Comparison of ENCODE assay signal across 11 cellular contexts in the genomic region with DNA sequence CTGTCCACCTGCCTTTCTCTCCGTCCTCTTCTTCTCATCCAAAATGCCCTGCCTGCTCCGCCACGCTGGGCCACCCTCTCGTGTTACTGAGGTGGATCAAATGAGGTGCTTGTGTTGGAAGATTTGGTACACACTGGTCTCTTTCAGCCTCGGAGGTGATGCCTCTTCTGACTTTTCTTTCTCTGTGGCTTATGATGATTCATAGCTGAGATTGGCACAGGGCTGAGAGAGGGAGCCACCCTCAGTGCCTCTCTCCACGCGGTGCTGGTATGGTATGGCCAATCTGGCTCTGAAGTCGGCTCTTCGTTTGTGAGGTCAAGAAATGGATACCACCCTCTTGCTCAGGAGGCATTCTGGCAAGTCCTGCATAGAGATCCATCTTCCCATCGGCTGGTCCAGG.
DNase-seq lines count a peak whose midpoint lies in the region; ATAC-seq and TF ChIP-seq lines count a peak whose summit lies in the region.
"Had no signal": no experiment of that assay in that cellular context is flagged by ENCODE, and none has a peak within 500 bp of the region (broad histone marks: within the 10 kb centered on the region; RNA-seq: fewer than 3 reads in every experiment).

No MANE protein-coding gene starts in this region.

- H3K4me1 Mint-ChIP-seq in immature natural killer cell, result peaks cover 38 to 73% of the 10 kb centered on the region in 2 donors
- peaks cover 15% of the 10 kb centered on the region for H3K4me1 Mint-ChIP-seq in endodermal cell

- H3K27ac Mint-ChIP-seq in immature natural killer cell, result peak overlapping the region; percentile 93 to 99 (median 98)
- H3K27ac Mint-ChIP-seq in endodermal cell, result no peak overlapping the region

- ATAC-seq in RWPE2 (ENCODE audit: low read depth), result peak; percentile 85

- no peak overlapping the region for H3K4me3 ChIP-seq in RWPE2 (ENCODE audit: severe bottlenecking)
- peak overlapping the region in 1 of 5 donors; percentile 9 for H3K4me3 ChIP-seq in subcutaneous abdominal adipose tissue (ENCODE audit: low read depth in 1 of 5, low read length in 5 of 5)
- H3K4me3 ChIP-seq in endodermal cell (ENCODE audit: low read length), result no peak overlapping the region

- H3K4me1 ChIP-seq in RWPE2 (ENCODE audit: insufficient read depth, poor library complexity, severe bottlenecking) (peaks cover 5% of the 10 kb centered on the region), subcutaneous abdominal adipose tissue (ENCODE audit: control insufficient read depth in 5 of 5, insufficient read depth in 5 of 5, low read length in 5 of 5) (peaks cover 0 to 38% (median 6%) of the 10 kb centered on the region in 5 donors), endodermal cell (ENCODE audit: control insufficient read depth, insufficient read depth, low read length) (no peaks in the 10 kb centered on the region)

- H3K27me3 ChIP-seq in RWPE2 (ENCODE audit: insufficient read depth, poor library complexity, severe bottlenecking) (no peaks in the 10 kb centered on the region), subcutaneous abdominal adipose tissue (ENCODE audit: control insufficient read depth in 5 of 5, insufficient read depth in 4 of 5, low read length in 5 of 5) (peaks cover 0 to 6% (median 4%) of the 10 kb centered on the region in 5 donors), endodermal cell (ENCODE audit: control insufficient read depth, insufficient read depth, low read length, poor library complexity, severe bottlenecking) (no peaks in the 10 kb centered on the region)

- H3K9me3 Mint-ChIP-seq in immature natural killer cell (no peaks in the 10 kb centered on the region), endodermal cell (no peaks in the 10 kb centered on the region)

- no peaks in the 10 kb centered on the region for H3K36me3 ChIP-seq in RWPE2 (ENCODE audit: low read depth)
- peaks cover 0 to 14% (median 3%) of the 10 kb centered on the region in 5 donors for H3K36me3 ChIP-seq in subcutaneous abdominal adipose tissue (ENCODE audit: control insufficient read depth in 5 of 5, insufficient read depth in 5 of 5, low read length in 5 of 5)
- H3K36me3 ChIP-seq in endodermal cell (ENCODE audit: control insufficient read depth, insufficient read depth, low read length), result peaks cover 7% of the 10 kb centered on the region
- H3K36me3 ChIP-seq: WERI-Rb-1 had no signal

- TF ChIP-seq CTCF in RWPE2 (IDR thresholded peaks at IDR 0.05; ENCODE audit: poor library complexity, severe bottlenecking), result no peak
- TF ChIP-seq CTCF in endodermal cell (conservative IDR thresholded peaks at IDR 0.05), result no peak

- WGBS in endodermal cell (ENCODE audit: insufficient coverage in 1 of 2, insufficient read length in 1 of 2), 2 experiments, result 88 to 92% methylated on average over 6 to 10 of the region's 10 CpGs

- DNase-seq in HPDE6-E6E7 (ENCODE audit: extremely low spot score) (peak; percentile 57), RWPE2 (ENCODE audit: low spot score) (no peak), immature natural killer cell (peak; percentile 37 to 64 (median 37)), SK-N-DZ (ENCODE audit: low spot score) (no peak), endodermal cell (no peak), NCI-H2029 treated with DMSO at 0.1 percent for 48 hours (lab: John Stamatoyannopoulos, UW) (no peak)
- DNase-seq: cortex of kidney, NCI-H1436, SIG-M5, WERI-Rb-1 had no signal

- H3K27ac ChIP-seq in RWPE2 (ENCODE audit: poor library complexity, severe bottlenecking) (no peak overlapping the region), subcutaneous abdominal adipose tissue (ENCODE audit: low read depth, low read length) (peak overlapping the region; percentile 61), endodermal cell (ENCODE audit: low read depth, low read length) (no peak overlapping the region)
- H3K27ac ChIP-seq: WERI-Rb-1 had no signal

- peaks cover 2 to 7% (median 7%) of the 10 kb centered on the region in 3 donors for H3K27me3 Mint-ChIP-seq in immature natural killer cell (ENCODE audit: low read depth in 3 of 3)
- no peaks in the 10 kb centered on the region for H3K27me3 Mint-ChIP-seq in endodermal cell (ENCODE audit: insufficient read depth)

- H3K36me3 Mint-ChIP-seq in immature natural killer cell (peaks cover 25 to 41% (median 25%) of the 10 kb centered on the region in 3 donors), endodermal cell (ENCODE audit: low read depth) (peaks cover 22% of the 10 kb centered on the region)

- peak overlapping the region; percentile 59 to 96 (median 78) for H3K4me3 Mint-ChIP-seq in immature natural killer cell
- no peak overlapping the region for H3K4me3 Mint-ChIP-seq in endodermal cell

- H3K9me3 ChIP-seq in RWPE2 (ENCODE audit: severe bottlenecking) (no peaks in the 10 kb centered on the region), subcutaneous abdominal adipose tissue (ENCODE audit: control insufficient read depth in 5 of 5, low read length in 5 of 5) (no peaks in the 10 kb centered on the region), endodermal cell (ENCODE audit: control insufficient read depth, low read length) (no peaks in the 10 kb centered on the region)

- H3K9ac ChIP-seq in subcutaneous abdominal adipose tissue (ENCODE audit: low read length in 5 of 5) (no peak overlapping the region), endodermal cell (ENCODE audit: extremely low read depth, low read length, poor library complexity, severe bottlenecking) (no peak overlapping the region)

Comparison
In these comparisons a context has a peak if more than half of its experiments do, and no peak if none do; other contexts are left out.
1. DNase-seq: peak in HPDE6-E6E7 (single experiment) and immature natural killer cell (3 of 3); none in RWPE2 (single experiment), SK-N-DZ (single experiment), endodermal cell (single experiment) and NCI-H2029 treated with DMSO at 0.1 percent for 48 hours (single experiment).